In genomic region chr16:12901204-12901596, GRCh38 we compare ENCODE assay signal across 11 cellular contexts. TPM values are rescaled to one million over a fixed set of nuclear protein-coding genes. Genes with fewer than 3 reads are reported as not detected.
DNase-seq lines count a peak whose midpoint lies in the region; ATAC-seq and TF ChIP-seq lines count a peak whose summit lies in the region.
"Had no signal": no experiment of that assay in that cellular context is flagged by ENCODE, and none has a peak within 500 bp of the region (broad histone marks: within the 10 kb centered on the region; RNA-seq: fewer than 3 reads in every experiment).

No MANE protein-coding gene starts in this region.

- H3K4me1 ChIP-seq in left ventricle myocardium inferior (peaks cover 28% of the 10 kb centered on the region), heart right ventricle (peaks cover 0 to 31% (median 5%) of the 10 kb centered on the region in 9 donors), SJCRH30 (no peaks in the 10 kb centered on the region)
- peaks cover 3% of the 10 kb centered on the region for H3K4me1 ChIP-seq in effector memory CD4-positive, alpha-beta T cell (ENCODE audit: control insufficient read depth, insufficient read depth, low read length, poor library complexity, severe bottlenecking)

- no peaks in the 10 kb centered on the region for H3K9me3 ChIP-seq in left ventricle myocardium inferior (replicated peaks)
- H3K9me3 ChIP-seq in heart right ventricle = no peaks in the 10 kb centered on the region
- H3K9me3 ChIP-seq in SJCRH30 (replicated peaks) = no peaks in the 10 kb centered on the region
- H3K9me3 ChIP-seq in effector memory CD4-positive, alpha-beta T cell (ENCODE audit: control insufficient read depth, low read length) = no peaks in the 10 kb centered on the region
- H3K9me3 ChIP-seq: body of pancreas had no signal

- TF ChIP-seq CTCF in left ventricle myocardium inferior (IDR thresholded peaks at IDR 0.05; ENCODE audit: borderline replicate concordance) = no peak
- no peak for TF ChIP-seq CTCF in heart right ventricle (IDR thresholded peaks at IDR 0.05)
- no peak for TF ChIP-seq CTCF in WTC11 (IDR thresholded peaks at IDR 0.05)
- no peak for TF ChIP-seq CTCF in kidney epithelial cell (IDR thresholded peaks at IDR 0.05; ENCODE audit: insufficient read depth, low read length, poor library complexity, severe bottlenecking)
- no peak for TF ChIP-seq CTCF in type B pancreatic cell (conservative IDR thresholded peaks at IDR 0.05)

- H3K27ac ChIP-seq in left ventricle myocardium inferior (replicated peaks) (no peak overlapping the region), heart right ventricle (no peak overlapping the region), SJCRH30 (no peak overlapping the region)
- no peak overlapping the region for H3K27ac ChIP-seq in effector memory CD4-positive, alpha-beta T cell (ENCODE audit: insufficient read depth, low read length, poor library complexity, severe bottlenecking)
- H3K27ac ChIP-seq: body of pancreas had no signal

- H3K36me3 ChIP-seq in left ventricle myocardium inferior (no peaks in the 10 kb centered on the region), heart right ventricle (no peaks in the 10 kb centered on the region), kidney epithelial cell (ENCODE audit: control insufficient read depth, insufficient read depth, low read length) (no peaks in the 10 kb centered on the region), SJCRH30 (no peaks in the 10 kb centered on the region)
- no peaks in the 10 kb centered on the region for H3K36me3 ChIP-seq in effector memory CD4-positive, alpha-beta T cell (ENCODE audit: control insufficient read depth, insufficient read depth, low read length)

- CTCF ChIA-PET in WTC11 (lab: Charles Lee) = interaction anchor here (0.5 to 1.9 kb wide), 14 partner anchors 82 to 973 kb away, joined by 3 to 6 read pairs (median 3); partner anchors contain the start of gene CPPED1

- no peak for ATAC-seq in heart right ventricle
- peak; percentile 76 for ATAC-seq in WTC11
- ATAC-seq in left cardiac atrium = no peak
- ATAC-seq: body of pancreas had no signal

- 0 to 2% methylated on average over 31 to 34 of the region's 34 CpGs for WGBS in heart right ventricle, 2 donors

- DNase-seq in left ventricle myocardium inferior (no peak), heart right ventricle (no peak), WTC11 (ENCODE audit: low spot score) (peak; percentile 86), kidney epithelial cell (ENCODE audit: low read depth) (no peak), type B pancreatic cell (ENCODE audit: extremely low spot score, unreplicated experiment) (no peak), SJCRH30 (no peak), left cardiac atrium (no peak)
- no peak for DNase-seq in effector memory CD4-positive, alpha-beta T cell
- DNase-seq: activated CD4-positive, alpha-beta T cell treated with anti-CD3 and anti-CD28 coated beads, Interleukin-2, amount 50 U/mL, for 1 hour; OCI-M1 had no signal

- H3K27me3 Mint-ChIP-seq in WTC11 (ENCODE audit: low read depth) (peaks cover 14% of the 10 kb centered on the region), type B pancreatic cell (peaks cover 84% of the 10 kb centered on the region)

- H3K9me3 Mint-ChIP-seq in WTC11 (no peaks in the 10 kb centered on the region), type B pancreatic cell (no peaks in the 10 kb centered on the region)

- no peaks in the 10 kb centered on the region for H3K36me3 Mint-ChIP-seq in WTC11
- H3K36me3 Mint-ChIP-seq in type B pancreatic cell = no peaks in the 10 kb centered on the region

- H3K27me3 ChIP-seq in left ventricle myocardium inferior (ENCODE audit: low read depth) = peaks cover 99% of the 10 kb centered on the region
- H3K27me3 ChIP-seq in heart right ventricle = peaks cover 5 to 96% (median 93%) of the 10 kb centered on the region in 7 donors
- peaks cover 5% of the 10 kb centered on the region for H3K27me3 ChIP-seq in kidney epithelial cell (ENCODE audit: control insufficient read depth, insufficient read depth, low read length)
- no peaks in the 10 kb centered on the region for H3K27me3 ChIP-seq in SJCRH30
- peaks cover 8% of the 10 kb centered on the region for H3K27me3 ChIP-seq in effector memory CD4-positive, alpha-beta T cell (replicated peaks; ENCODE audit: control insufficient read depth, insufficient read depth, low read length, poor library complexity, severe bottlenecking)

- H3K4me1 Mint-ChIP-seq in WTC11 (peaks cover 53% of the 10 kb centered on the region), type B pancreatic cell (ENCODE audit: unreplicated experiment) (no peaks in the 10 kb centered on the region)

- intact Hi-C loops in left ventricle myocardium inferior (cut with micrococcal nuclease) (no loop called here), heart right ventricle (cut with DNase I) (no loop called here), left cardiac atrium (cut with DNase I) (no loop called here)

- H3K4me3 ChIP-seq in left ventricle myocardium inferior (peak overlapping the region; percentile 52), heart right ventricle (peak overlapping the region in 2 of 10 donors; percentile 17 to 22), kidney epithelial cell (ENCODE audit: low read depth, low read length) (peak overlapping the region; percentile 61), SJCRH30 (no peak overlapping the region)
- H3K4me3 ChIP-seq in effector memory CD4-positive, alpha-beta T cell (ENCODE audit: insufficient read depth, low read depth, low read length, poor library complexity, severe bottlenecking) = no peak overlapping the region
- H3K4me3 ChIP-seq: body of pancreas had no signal

- POLR2A ChIA-PET in WTC11 (lab: Charles Lee) = interaction anchor here (0.9 to 1.2 kb wide), 4 partner anchors 9 to 330 kb away, joined by 3 to 5 read pairs (median 4); no protein-coding TSS in a partner anchor

- peak overlapping the region; percentile 89 for H3K4me3 Mint-ChIP-seq in WTC11
- H3K4me3 Mint-ChIP-seq in type B pancreatic cell = peak overlapping the region; percentile 78

- H3K27ac Mint-ChIP-seq in WTC11 = 0 out of 2 replicates have a peak overlapping the region, but pooled peaks have one; percentile 32
- H3K27ac Mint-ChIP-seq in type B pancreatic cell = no peak overlapping the region

TF ChIP-seq in WTC11, 78 proteins besides CTCF, POLR2A, EP300 and RAD21 (continues in another document):
- TF ChIP-seq SMAD3 (CRISPR knock-in tag; IDR thresholded peaks at IDR 0.05; ENCODE audit: borderline replicate concordance) (no peak), CBFB (CRISPR knock-in tag; IDR thresholded peaks at IDR 0.05; ENCODE audit: low read depth) (no peak), ZNF138 (CRISPR knock-in tag; conservative IDR thresholded peaks at IDR 0.05) (no peak), ZNF232 (CRISPR knock-in tag; IDR thresholded peaks at IDR 0.05) (no peak), ELF4 (CRISPR knock-in tag; IDR thresholded peaks at IDR 0.05; ENCODE audit: low read depth) (no peak), AFF4 (CRISPR knock-in tag; IDR thresholded peaks at IDR 0.05; ENCODE audit: borderline replicate concordance) (no peak), HMGXB4 (CRISPR knock-in tag; IDR thresholded peaks at IDR 0.05) (peak; percentile 39; the same call in 1 of the 2 replicates), ZNF416 (CRISPR knock-in tag; IDR thresholded peaks at IDR 0.05) (no peak), CREB1 (CRISPR knock-in tag; IDR thresholded peaks at IDR 0.05) (no peak), ATF1 (CRISPR knock-in tag; IDR thresholded peaks at IDR 0.05) (no peak)

RNA-seq across cellular contexts. Expression of gene SHISA9, which starts 0.2 kb away (rescaled TPM):
- total RNA-seq in left ventricle myocardium inferior (0.30 TPM), heart right ventricle (under 1 TPM in 7 of 10 donors, not detected in 3; 0.04 to 0.96 (median 0.14) TPM), WTC11 (2021) (37.5 to 39.3 TPM (median 38.8 TPM) in 3 replicates), kidney epithelial cell (32.8 and 36.4 TPM in 2 replicates), type B pancreatic cell (ENCODE audit: low replicate concordance) (5.3 and 6.3 TPM in 2 replicates), left cardiac atrium (under 1 TPM; 0.31 to 0.44 TPM)
- polyA plus RNA-seq in heart right ventricle = under 1 TPM; 0.07 TPM
- total RNA-seq in SJCRH30 (2014; rRNA removed; shearing (Covaris generic)) = 0.03 TPM in 1 of 2 replicates, not detected in the other

Comparison
In these comparisons a context has a peak if more than half of its experiments do, and no peak if none do; other contexts are left out.
1. H3K4me3 ChIP-seq: peak in left ventricle myocardium inferior (single experiment) and kidney epithelial cell (single experiment); none in SJCRH30 (single experiment) and effector memory CD4-positive, alpha-beta T cell (single experiment).